In genomic region chr1:75171876-75172275, GRCh38 we compare ENCODE assay signal across 27 cellular contexts. TPM values are rescaled to one million over a fixed set of nuclear protein-coding genes. Genes with fewer than 3 reads are reported as not detected.
"Had no signal": no experiment of that assay in that cellular context is flagged by ENCODE, and none has a peak within 500 bp of the region (broad histone marks: within the 10 kb centered on the region; RNA-seq: fewer than 3 reads in every experiment).

No MANE protein-coding gene starts in this region.

- H3K27ac ChIP-seq: coronary artery, esophagus muscularis mucosa, gastrocnemius medialis, neutrophil, parathyroid adenoma, right lobe of liver, skin epidermis, suprapubic skin, transverse colon, vagina had no signal

- H3K27me3 ChIP-seq: gastrocnemius medialis, neutrophil, right lobe of liver, suprapubic skin, transverse colon, vagina had no signal

- DNase-seq: dermis blood vessel endothelial cell; effector memory CD4-positive, alpha-beta T cell; foreskin fibroblast; gastrocnemius medialis; head of caudate nucleus; left ventricle myocardium superior; natural killer cell; right lobe of liver; stimulated activated CD4-positive, alpha-beta T cell treated with anti-CD3 and anti-CD28 coated beads, Interleukin-15, amount 100 ng/mL, for 24 hours; stimulated activated CD4-positive, alpha-beta T cell treated with anti-CD3 and anti-CD28 coated beads, Interleukin-2, amount 100 ng/mL, for 48 hours; stimulated activated naive B cell treated with anti-CD40 and anti-IgM and Interleukin-4, amounts not matched to agents 10 μg/mL and 1 μg/mL and 100 μg/mL, for 72 hours; transverse colon had no signal

- H3K9me3 ChIP-seq: esophagus muscularis mucosa, gastrocnemius medialis, neutrophil, right lobe of liver, suprapubic skin, transverse colon, vagina had no signal

- H3K4me1 ChIP-seq: esophagus muscularis mucosa, gastrocnemius medialis, parathyroid adenoma, suprapubic skin, transverse colon, vagina had no signal

- H2AFZ ChIP-seq: parathyroid adenoma had no signal

- H3K9ac ChIP-seq: parathyroid adenoma had no signal

- H3K36me3 ChIP-seq: esophagus muscularis mucosa, gastrocnemius medialis, neutrophil, right lobe of liver, suprapubic skin, transverse colon, vagina had no signal

- H3K79me2 ChIP-seq: parathyroid adenoma had no signal

- FAIRE-seq: endothelial cell of umbilical vein, keratinocyte had no signal

- ATAC-seq: gastrocnemius medialis; natural killer cell; right lobe of liver; stimulated activated naive B cell treated with anti-CD40 and anti-IgM and Interleukin-4, amounts not matched to agents 10 μg/mL and 1 μg/mL and 100 μg/mL, for 72 hours had no signal

- H3K4me3 ChIP-seq: coronary artery, esophagus muscularis mucosa, gastrocnemius medialis, lung, right lobe of liver, skin epidermis, suprapubic skin, transverse colon, vagina had no signal

RNA-seq across cellular contexts. Expression of gene LHX8, which starts 37.7 kb away (rescaled TPM):
- total RNA-seq: dermis blood vessel endothelial cell, endothelial cell of umbilical vein, epithelial cell of proximal tubule, esophagus muscularis mucosa, gastrocnemius medialis, glomerular endothelial cell, left ventricle myocardium superior, lung, mononuclear cell, natural killer cell, osteoblast, progenitor cell of endocrine pancreas, right lobe of liver, suprapubic skin, transverse colon, vagina had no signal
- polyA plus RNA-seq: endothelial cell of umbilical vein, keratinocyte, lung had no signal
